ENCODE assay signal across 19 cellular contexts in genomic region chr1:28560886-28561285, GRCh38. TPM values are rescaled to one million over a fixed set of nuclear protein-coding genes. Genes with fewer than 3 reads are reported as not detected.
"Had no signal": no experiment of that assay in that cellular context is flagged by ENCODE, and none has a peak within 500 bp of the region (broad histone marks: within the 10 kb centered on the region; RNA-seq: fewer than 3 reads in every experiment).

No MANE protein-coding gene starts in this region.

- H3K27me3 ChIP-seq: dorsolateral prefrontal cortex, esophagus muscularis mucosa, gastroesophageal sphincter, sigmoid colon, stomach had no signal

- H3K4me1 ChIP-seq: esophagus muscularis mucosa, gastroesophageal sphincter, sigmoid colon had no signal

- ATAC-seq: gastroesophageal sphincter; left lobe of liver; naive thymus-derived CD4-positive, alpha-beta T cell had no signal

- H3K9me3 ChIP-seq: esophagus muscularis mucosa, gastroesophageal sphincter, sigmoid colon, stomach had no signal

- FAIRE-seq: endometrium had no signal

- H3K27ac ChIP-seq: dorsolateral prefrontal cortex, epithelial cell of prostate, esophagus muscularis mucosa, gastroesophageal sphincter, sigmoid colon, stomach had no signal

- H3K4me3 ChIP-seq: dorsolateral prefrontal cortex, esophagus muscularis mucosa, gastroesophageal sphincter, sigmoid colon, skin epidermis, stomach had no signal

- DNase-seq: cortex of kidney; dorsolateral prefrontal cortex; effector CD8-positive, alpha-beta T cell; glutamatergic neuron; islet precursor cell; mammary epithelial cell; naive thymus-derived CD4-positive, alpha-beta T cell; nephron progenitor cell; sigmoid colon; stimulated activated CD4-positive, alpha-beta T cell treated with anti-CD3 and anti-CD28 coated beads, Interleukin-12 subunit alpha, Interleukin-12 subunit beta, amount 100 ng/mL, for 4 hours; stimulated activated naive CD4-positive, alpha-beta T cell; stomach; trophoblast cell had no signal

RNA-seq across cellular contexts. Expression of gene RAB42, which starts 31.2 kb away (rescaled TPM):
- polyA plus RNA-seq: naive thymus-derived CD4-positive, alpha-beta T cell had no signal
